20 cellular contexts compared by ENCODE assay signal in the genomic region with DNA sequence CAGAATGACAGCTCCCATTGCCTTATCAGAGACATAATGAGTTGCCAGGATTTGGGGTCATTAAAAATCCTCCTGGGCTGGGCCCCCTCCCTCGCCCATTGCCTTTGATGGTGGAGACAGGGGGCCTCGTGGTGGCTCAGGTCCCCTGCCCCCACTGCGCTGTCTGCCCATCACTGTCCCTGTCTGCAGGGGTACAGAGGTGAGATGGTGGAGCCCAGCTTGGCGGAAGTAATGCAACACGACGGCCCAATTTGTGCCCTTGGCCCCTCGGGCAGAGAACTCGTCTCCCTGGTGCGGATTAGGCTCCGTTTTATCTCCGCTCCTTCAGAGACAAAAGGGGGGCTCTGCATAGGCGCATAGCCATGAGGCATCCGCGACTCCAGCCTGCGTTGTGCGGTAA.
DNase-seq lines count a peak whose midpoint lies in the region; ATAC-seq and TF ChIP-seq lines count a peak whose summit lies in the region.
"Had no signal": no experiment of that assay in that cellular context is flagged by ENCODE, and none has a peak within 500 bp of the region (broad histone marks: within the 10 kb centered on the region; RNA-seq: fewer than 3 reads in every experiment).

No MANE protein-coding gene starts in this region.

- no peak overlapping the region for H3K4ac ChIP-seq in mesendoderm (ENCODE audit: low read depth, low read length)

- no peaks in the 10 kb centered on the region for H3K79me1 ChIP-seq in mesendoderm (ENCODE audit: low read length)

- H3K36me3 Mint-ChIP-seq in activated naive CD8-positive, alpha-beta T cell treated with anti-CD3 and anti-CD28 coated beads, Interleukin-2, amount 50 U/mL, for 24 hours (ENCODE audit: low read depth) = no peaks in the 10 kb centered on the region
- no peaks in the 10 kb centered on the region for H3K36me3 Mint-ChIP-seq in activated naive CD8-positive, alpha-beta T cell treated with anti-CD3 and anti-CD28 coated beads for 36 hours
- H3K36me3 Mint-ChIP-seq: CD4-positive, CD25-positive, alpha-beta regulatory T cell; CD8-positive, alpha-beta T cell had no signal

- no peak overlapping the region for H4K8ac ChIP-seq in mesendoderm (ENCODE audit: low read depth, low read length)

- no peak overlapping the region for H3K9ac ChIP-seq in mesendoderm (ENCODE audit: low read length)
- H3K9ac ChIP-seq: BLaER1 had no signal

- H3K27ac ChIP-seq in mesendoderm (ENCODE audit: low read depth, low read length) = no peak overlapping the region
- H3K27ac ChIP-seq: 22Rv1, BLaER1, C4-2B had no signal

- H3K27me3 Mint-ChIP-seq in activated naive CD8-positive, alpha-beta T cell treated with anti-CD3 and anti-CD28 coated beads, Interleukin-2, amount 50 U/mL, for 24 hours = no peaks in the 10 kb centered on the region
- no peaks in the 10 kb centered on the region for H3K27me3 Mint-ChIP-seq in activated naive CD8-positive, alpha-beta T cell treated with anti-CD3 and anti-CD28 coated beads for 36 hours
- H3K27me3 Mint-ChIP-seq: CD4-positive, CD25-positive, alpha-beta regulatory T cell had no signal

- peak overlapping the region; percentile 3 for H3K56ac ChIP-seq in mesendoderm (ENCODE audit: low read length)

- H3K27me3 ChIP-seq in mesendoderm (ENCODE audit: insufficient read depth, low read length, poor library complexity) = no peaks in the 10 kb centered on the region
- H3K27me3 ChIP-seq: BLaER1 had no signal

- DNase-seq in activated naive CD8-positive, alpha-beta T cell treated with anti-CD3 and anti-CD28 coated beads, Interleukin-2, amount 50 U/mL, for 24 hours = no peak
- DNase-seq in activated naive CD8-positive, alpha-beta T cell treated with anti-CD3 and anti-CD28 coated beads for 36 hours = no peak
- DNase-seq in mesendoderm = no peak
- DNase-seq in retina = peak; percentile 83
- DNase-seq: Caco-2; CD4-positive, CD25-positive, alpha-beta regulatory T cell; CD8-positive, alpha-beta T cell; DMS 273 treated with DMSO at 0.1 percent for 48 hours; EL; GDM1; H7; HCEC 1CT had no signal

- no CpG with 5 or more reads among the region's 16 CpGs for WGBS in mesendoderm (ENCODE audit: extremely low coverage, insufficient coverage, low lambda C conversion rate)

- H2BK15ac ChIP-seq in mesendoderm (replicated peaks; ENCODE audit: low read depth) = no peak overlapping the region

- H3K27ac Mint-ChIP-seq in activated naive CD8-positive, alpha-beta T cell treated with anti-CD3 and anti-CD28 coated beads, Interleukin-2, amount 50 U/mL, for 24 hours = no peak overlapping the region
- H3K27ac Mint-ChIP-seq in activated naive CD8-positive, alpha-beta T cell treated with anti-CD3 and anti-CD28 coated beads for 36 hours = no peak overlapping the region
- H3K27ac Mint-ChIP-seq: B cell; CD4-positive, CD25-positive, alpha-beta regulatory T cell; CD8-positive, alpha-beta T cell; GM23338 had no signal

- no peak overlapping the region for H4K5ac ChIP-seq in mesendoderm (ENCODE audit: low read length)

- H3K9me3 Mint-ChIP-seq in activated naive CD8-positive, alpha-beta T cell treated with anti-CD3 and anti-CD28 coated beads, Interleukin-2, amount 50 U/mL, for 24 hours = no peaks in the 10 kb centered on the region
- H3K9me3 Mint-ChIP-seq in activated naive CD8-positive, alpha-beta T cell treated with anti-CD3 and anti-CD28 coated beads for 36 hours = no peaks in the 10 kb centered on the region
- H3K9me3 Mint-ChIP-seq: CD4-positive, CD25-positive, alpha-beta regulatory T cell; CD8-positive, alpha-beta T cell; GM23338 had no signal

- no peak overlapping the region for H3K18ac ChIP-seq in mesendoderm (ENCODE audit: low read length)

- H2BK120ac ChIP-seq in mesendoderm (ENCODE audit: low read depth, low read length) = no peak overlapping the region

- no peak overlapping the region for H2BK5ac ChIP-seq in mesendoderm (ENCODE audit: low read length)

- no peak overlapping the region for H3K4me2 ChIP-seq in mesendoderm (ENCODE audit: low read length)
- H3K4me2 ChIP-seq: BLaER1, GM23338 had no signal

- H3K4me3 ChIP-seq in mesendoderm (ENCODE audit: low read length) = no peak overlapping the region
- H3K4me3 ChIP-seq: BLaER1, GM12878, GM23338 had no signal

- H3K4me1 Mint-ChIP-seq in activated naive CD8-positive, alpha-beta T cell treated with anti-CD3 and anti-CD28 coated beads, Interleukin-2, amount 50 U/mL, for 24 hours = no peaks in the 10 kb centered on the region
- H3K4me1 Mint-ChIP-seq in activated naive CD8-positive, alpha-beta T cell treated with anti-CD3 and anti-CD28 coated beads for 36 hours = no peaks in the 10 kb centered on the region
- H3K4me1 Mint-ChIP-seq: B cell; CD4-positive, CD25-positive, alpha-beta regulatory T cell had no signal

- H2AK5ac ChIP-seq in mesendoderm (ENCODE audit: low read length) = no peak overlapping the region

- H3K4me1 ChIP-seq in mesendoderm (ENCODE audit: control insufficient read depth, low read depth, low read length) = no peaks in the 10 kb centered on the region
- H3K4me1 ChIP-seq: Caco-2 had no signal

- peak; percentile 25 for ATAC-seq in activated naive CD8-positive, alpha-beta T cell treated with anti-CD3 and anti-CD28 coated beads, Interleukin-2, amount 50 U/mL, for 24 hours
- ATAC-seq in GM19467 (IDR thresholded peaks at IDR 0.05; ENCODE audit: unreplicated experiment) (no peak), SK-N-SH treated with all-trans-retinoic acid at 6 μM for 48 hours (no peak)
- ATAC-seq: CD8-positive, alpha-beta T cell; GM12878; GM23338 had no signal

- no peak overlapping the region for H3K23ac ChIP-seq in mesendoderm (ENCODE audit: low read length)

- no peaks in the 10 kb centered on the region for H3K79me2 ChIP-seq in mesendoderm (ENCODE audit: control insufficient read depth, insufficient read depth, low read length)

- no peak overlapping the region for H3K4me3 Mint-ChIP-seq in activated naive CD8-positive, alpha-beta T cell treated with anti-CD3 and anti-CD28 coated beads, Interleukin-2, amount 50 U/mL, for 24 hours
- H3K4me3 Mint-ChIP-seq in activated naive CD8-positive, alpha-beta T cell treated with anti-CD3 and anti-CD28 coated beads for 36 hours = no peak overlapping the region
- H3K4me3 Mint-ChIP-seq: B cell; CD4-positive, CD25-positive, alpha-beta regulatory T cell; CD8-positive, alpha-beta T cell; GM23338 had no signal

- H3K36me3 ChIP-seq in mesendoderm (ENCODE audit: control insufficient read depth, insufficient read depth, low read length) = no peaks in the 10 kb centered on the region
- H3K36me3 ChIP-seq: BLaER1 had no signal

TF ChIP-seq in SK-N-SH treated with all-trans-retinoic acid at 6 μM for 48 hours, 23 proteins besides CTCF, POLR2A, EP300 and RAD21:
- TF ChIP-seq ZC3H10 (CRISPR knock-in tag; IDR thresholded peaks at IDR 0.05) = no peak
